8 cellular contexts compared by ENCODE assay signal in genomic region chr15:90934949-90935751, GRCh38. TPM values are rescaled to one million over a fixed set of nuclear protein-coding genes. Genes with fewer than 3 reads are reported as not detected.
DNase-seq lines count a peak whose midpoint lies in the region; ATAC-seq, FAIRE-seq and TF ChIP-seq lines count a peak whose summit lies in the region.

A gene with protein sequence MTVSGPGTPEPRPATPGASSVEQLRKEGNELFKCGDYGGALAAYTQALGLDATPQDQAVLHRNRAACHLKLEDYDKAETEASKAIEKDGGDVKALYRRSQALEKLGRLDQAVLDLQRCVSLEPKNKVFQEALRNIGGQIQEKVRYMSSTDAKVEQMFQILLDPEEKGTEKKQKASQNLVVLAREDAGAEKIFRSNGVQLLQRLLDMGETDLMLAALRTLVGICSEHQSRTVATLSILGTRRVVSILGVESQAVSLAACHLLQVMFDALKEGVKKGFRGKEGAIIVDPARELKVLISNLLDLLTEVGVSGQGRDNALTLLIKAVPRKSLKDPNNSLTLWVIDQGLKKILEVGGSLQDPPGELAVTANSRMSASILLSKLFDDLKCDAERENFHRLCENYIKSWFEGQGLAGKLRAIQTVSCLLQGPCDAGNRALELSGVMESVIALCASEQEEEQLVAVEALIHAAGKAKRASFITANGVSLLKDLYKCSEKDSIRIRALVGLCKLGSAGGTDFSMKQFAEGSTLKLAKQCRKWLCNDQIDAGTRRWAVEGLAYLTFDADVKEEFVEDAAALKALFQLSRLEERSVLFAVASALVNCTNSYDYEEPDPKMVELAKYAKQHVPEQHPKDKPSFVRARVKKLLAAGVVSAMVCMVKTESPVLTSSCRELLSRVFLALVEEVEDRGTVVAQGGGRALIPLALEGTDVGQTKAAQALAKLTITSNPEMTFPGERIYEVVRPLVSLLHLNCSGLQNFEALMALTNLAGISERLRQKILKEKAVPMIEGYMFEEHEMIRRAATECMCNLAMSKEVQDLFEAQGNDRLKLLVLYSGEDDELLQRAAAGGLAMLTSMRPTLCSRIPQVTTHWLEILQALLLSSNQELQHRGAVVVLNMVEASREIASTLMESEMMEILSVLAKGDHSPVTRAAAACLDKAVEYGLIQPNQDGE (plus strand): TSS chr15:90935285. CDS start chr15:90935325, 40 bp downstream.

- intact Hi-C loops in adrenal gland (cut with DNase I): no loop called here
- intact Hi-C loops in heart right ventricle (cut with DNase I): loop anchor here in 5 of 10 donors (1.0 to 5.0 kb wide), 3 partner anchors 33 to 288 kb away; no protein-coding TSS in a partner anchor
- intact Hi-C loops in prostate gland (cut with DNase I): no loop called here

- ATAC-seq in HG02840 (IDR thresholded peaks at IDR 0.05; ENCODE audit: low FRiP score, unreplicated experiment): peak; percentile 51
- peak; percentile 85 to 91 (median 89) for ATAC-seq in heart right ventricle

- DNase-seq in GM12892 (ENCODE audit: insufficient read length) (peak; percentile 96), NCI-H1436 treated with DMSO at 0.1 percent for 48 hours (lab: John Stamatoyannopoulos, UW) (peak; percentile 34), T-helper 1 cell (peak; percentile 92 to 95 (median 94)), adrenal gland (peak; percentile 88 to 93 (median 91)), heart right ventricle (peak; percentile 91 to 95), prostate gland (ENCODE audit: low spot score) (peak; percentile 96), ureter (ENCODE audit: low spot score) (peak; percentile 94)

- H3K27me3 ChIP-seq in adrenal gland (no peaks in the 10 kb centered on the region), heart right ventricle (no peaks in the 10 kb centered on the region), prostate gland (replicated peaks; ENCODE audit: insufficient read depth) (no peaks in the 10 kb centered on the region)

- WGBS in adrenal gland, 4 donors: 0 to 1% (median 0%) methylated on average over 8 to 65 of the region's 65 CpGs
- 1% methylated on average over 57 to 65 of the region's 65 CpGs for WGBS in heart right ventricle, 2 donors
- WGBS in prostate gland: under 1% methylated on average over 56 of the region's 65 CpGs

- no peaks in the 10 kb centered on the region for H3K9me3 ChIP-seq in adrenal gland (replicated peaks in 1 of 3)
- H3K9me3 ChIP-seq in heart right ventricle: no peaks in the 10 kb centered on the region
- H3K9me3 ChIP-seq in prostate gland: no peaks in the 10 kb centered on the region

- TF ChIP-seq POLR2A in GM12892 (IDR thresholded peaks at IDR 0.05; ENCODE audit: low read depth, low read length) (peak; percentile 9; the same call in 1 of the 2 replicates), adrenal gland (IDR thresholded peaks at IDR 0.05) (peak in 1 of 2 donors; percentile 29), prostate gland (IDR thresholded peaks at IDR 0.05) (peak; percentile 93)

- H3K27ac ChIP-seq in adrenal gland: peak within 1 kb of the TSS; percentile 22 to 95 (median 60)
- peak within 1 kb of the TSS; percentile 32 to 86 (median 75) for H3K27ac ChIP-seq in heart right ventricle
- H3K27ac ChIP-seq in prostate gland: peak within 1 kb of the TSS; percentile 83 to 88

- peaks cover 34 to 44% of the 10 kb centered on the region in 2 donors for H3K4me1 ChIP-seq in adrenal gland (replicated peaks in 1 of 2)
- peaks cover 18 to 60% (median 45%) of the 10 kb centered on the region in 9 donors for H3K4me1 ChIP-seq in heart right ventricle
- peaks cover 9% of the 10 kb centered on the region for H3K4me1 ChIP-seq in prostate gland (replicated peaks)

- H3K36me3 ChIP-seq in adrenal gland (replicated peaks in 1 of 2) (peaks cover 0 to 24% of the 10 kb centered on the region in 2 donors), heart right ventricle (peaks cover 0 to 41% (median 17%) of the 10 kb centered on the region in 9 donors), prostate gland (peaks cover under 1 to 12% of the 10 kb centered on the region in 2 donors)

- TF ChIP-seq CTCF in adrenal gland (IDR thresholded peaks at IDR 0.05) (peak in 1 of 6 experiments; percentile 5), heart right ventricle (IDR thresholded peaks at IDR 0.05) (no peak), prostate gland (IDR thresholded peaks at IDR 0.05) (peak in 1 of 4 experiments; percentile 10)

- H3K4me3 ChIP-seq in adrenal gland (peak within 1 kb of the TSS; percentile 21 to 79 (median 52)), heart right ventricle (peak within 1 kb of the TSS; percentile 61 to 75 (median 66)), prostate gland (peak within 1 kb of the TSS; percentile 63 to 71)

- peak; percentile 90 for FAIRE-seq in GM12892 (lab: Jason Lieb, UNC)

RNA-seq across cellular contexts. Expression of the gene that starts here (rescaled TPM):
- 33.9 TPM for polyA plus RNA-seq in GM12892 (2012; ENCODE audit: missing spikeins)
- total RNA-seq in adrenal gland: 100 to 1,000 TPM in 1 of 8 donors, 10 to 100 TPM in 7; 32.2 to 114 (median 54.2) TPM
- polyA plus RNA-seq in adrenal gland: 10 to 100 TPM; 28.1 to 82.1 (median 71.1) TPM
- total RNA-seq in heart right ventricle: 10 to 100 TPM; 19.2 to 28.0 (median 24.7) TPM
- polyA plus RNA-seq in heart right ventricle: 10 to 100 TPM; 26.0 to 26.4 TPM
- total RNA-seq in prostate gland: 10 to 100 TPM; 52.2 to 70.1 TPM
- 77.0 TPM for total RNA-seq in ureter

Comparison
In these comparisons a context has a peak if more than half of its experiments do, and no peak if none do; other contexts are left out.
1. Peak in every context shown above with its lines: DNase-seq, ATAC-seq, H3K4me3 ChIP-seq and H3K27ac ChIP-seq.
2. DNase-seq: peak in every context shown above with its lines; median percentile 96 in GM12892; 96 in prostate gland; 94 in T-helper 1 cell; 94 in ureter; 93 in heart right ventricle; 91 in adrenal gland; 34 in NCI-H1436 treated with DMSO at 0.1 percent for 48 hours.